In the genomic region with DNA sequence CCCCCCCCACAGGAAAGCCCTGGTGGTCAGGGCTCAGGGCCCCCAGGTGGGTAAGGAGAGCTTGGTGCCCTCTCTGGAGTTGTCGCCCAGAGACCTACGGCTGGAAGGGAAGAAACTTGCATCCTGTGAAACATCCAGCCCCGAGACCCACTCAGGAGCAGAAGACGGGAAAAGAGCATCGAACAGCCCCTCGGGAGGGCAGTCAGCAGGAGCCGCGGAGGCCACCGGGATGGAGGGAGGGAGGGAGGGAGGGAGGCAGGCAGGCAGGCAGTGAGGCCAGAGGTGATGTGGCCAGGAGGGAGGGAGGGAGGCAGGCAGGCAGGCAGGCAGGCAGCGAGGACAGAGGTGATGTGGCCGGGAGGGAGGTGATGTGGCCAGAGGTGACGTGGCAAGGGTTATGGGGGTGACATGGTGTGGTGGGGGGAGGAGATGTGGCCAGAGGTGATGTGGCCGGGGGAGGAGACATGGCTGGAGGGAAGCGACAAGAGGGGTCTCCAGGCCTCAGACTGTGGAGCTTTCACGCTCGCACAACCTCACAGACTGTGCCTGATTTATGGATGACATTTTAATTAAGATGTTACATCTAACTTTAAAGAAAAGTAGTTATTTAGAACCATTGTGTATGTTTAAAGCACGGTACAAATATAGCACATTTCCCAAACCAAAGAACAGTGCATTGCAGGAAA, we compare ENCODE assay signal across 17 cellular contexts.
"Had no signal": no experiment of that assay in that cellular context is flagged by ENCODE, and none has a peak within 500 bp of the region (broad histone marks: within the 10 kb centered on the region; RNA-seq: fewer than 3 reads in every experiment).

No MANE protein-coding gene starts in this region.

- ATAC-seq: activated T-helper 17 cell treated with anti-CD3 and anti-CD28 coated beads, Interleukin-2, amount 50 U/mL, for 72 hours; gastroesophageal sphincter; left lung; natural killer cell; psoas muscle; right lobe of liver had no signal

- DNase-seq: activated CD4-positive, alpha-beta T cell treated with anti-CD3 and anti-CD28 coated beads for 1 hour; activated CD4-positive, alpha-beta T cell treated with anti-CD3 and anti-CD28 coated beads, Interleukin-2, amount 50 U/mL, for 4 hours; activated naive CD4-positive, alpha-beta T cell treated with Interleukin-2 at 50 U/mL for 16 hours; anterior cingulate cortex; cerebellar nuclear complex; dermis blood vessel endothelial cell; erythroblast; left lung; natural killer cell; psoas muscle; right lobe of liver; spleen; stimulated activated CD4-positive, alpha-beta T cell treated with anti-CD3 and anti-CD28 coated beads, Interleukin-1b, Interleukin-23, amount 100 ng/mL, for 48 hours; testis had no signal

- H3K4me3 ChIP-seq: gastroesophageal sphincter, left lung, psoas muscle, right lobe of liver, spleen, stomach, testis had no signal

- H3K36me3 ChIP-seq: gastroesophageal sphincter, left lung, right lobe of liver, spleen, stomach had no signal

- H3K4me1 ChIP-seq: psoas muscle, right lobe of liver, spleen had no signal

- H3K27ac ChIP-seq: gastroesophageal sphincter, left lung, psoas muscle, right lobe of liver, spleen, stomach, testis had no signal

- H3K9me3 ChIP-seq: gastroesophageal sphincter, left lung, psoas muscle, right lobe of liver, spleen, stomach, testis had no signal

- H3K27me3 ChIP-seq: gastroesophageal sphincter, left lung, right lobe of liver, stomach, testis had no signal
